21 cellular contexts compared by ENCODE assay signal in the genomic region with DNA sequence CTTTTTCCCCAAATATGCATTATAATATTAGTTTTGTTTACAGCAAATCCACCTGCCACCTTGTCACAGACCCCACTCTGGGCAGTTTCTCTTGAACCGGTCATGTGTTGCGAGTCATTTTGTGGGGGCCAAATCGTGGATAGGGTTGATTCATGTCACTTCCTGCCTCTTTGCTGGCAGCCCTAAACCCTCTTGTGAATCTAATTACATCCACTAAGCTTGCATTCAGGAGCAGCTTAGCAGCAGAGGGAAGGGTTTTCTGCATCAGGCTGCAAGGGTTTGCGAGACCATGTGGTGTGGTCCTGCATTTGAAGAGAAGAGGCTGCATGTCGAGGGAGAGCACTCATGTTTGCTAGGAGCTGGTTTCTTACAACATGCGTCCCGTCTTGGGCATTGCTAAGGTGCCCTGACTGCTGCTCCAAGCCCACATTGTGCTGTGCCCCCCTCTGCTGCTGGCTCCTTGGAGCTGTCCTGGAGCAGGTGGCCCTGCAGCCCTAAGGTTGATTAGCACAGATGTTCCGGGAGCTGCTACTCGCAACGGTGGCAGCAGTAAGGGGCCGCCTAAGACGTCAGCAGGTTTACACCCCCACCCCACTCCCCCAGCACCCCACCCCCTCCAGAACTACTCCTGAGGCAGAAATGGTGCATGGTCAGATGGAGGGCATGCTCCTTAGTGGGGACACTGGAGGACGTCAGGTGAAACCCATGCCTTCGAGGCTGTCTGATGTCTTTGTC.
A peak's percentile ranks its signal among the peaks of the same experiment; 100 is the strongest.
DNase-seq lines count a peak whose midpoint lies in the region; TF ChIP-seq lines count a peak whose summit lies in the region.
"Had no signal": no experiment of that assay in that cellular context is flagged by ENCODE, and none has a peak within 500 bp of the region (broad histone marks: within the 10 kb centered on the region; RNA-seq: fewer than 3 reads in every experiment).

No MANE protein-coding gene starts in this region.

- H3K4me1 ChIP-seq in neuronal stem cell (ENCODE audit: control insufficient read depth in 2 of 2, insufficient read depth in 1 of 2, low read depth in 1 of 2, low read length in 2 of 2) (peaks cover 6 to 12% of the 10 kb centered on the region in 2 donors), testis (no peaks in the 10 kb centered on the region), stomach (peaks cover 0 to 6% (median 0%) of the 10 kb centered on the region in 4 donors)
- H3K4me1 ChIP-seq: ascending aorta, right lobe of liver, transverse colon had no signal

- no peak overlapping the region for H3K23ac ChIP-seq in neuronal stem cell (ENCODE audit: low read depth, low read length, poor library complexity)

- no peak overlapping the region for H2BK5ac ChIP-seq in neuronal stem cell (ENCODE audit: low read length)

- H3K27me3 ChIP-seq in neuronal stem cell (ENCODE audit: control insufficient read depth in 3 of 3, insufficient read depth in 3 of 3, low read depth in 1 of 3, low read length in 3 of 3) (no peaks in the 10 kb centered on the region), testis (no peaks in the 10 kb centered on the region), stomach (peaks cover 0 to 5% (median 0%) of the 10 kb centered on the region in 3 donors)
- H3K27me3 ChIP-seq: ascending aorta, right lobe of liver, transverse colon had no signal

- H3K36me3 ChIP-seq in neuronal stem cell (replicated peaks in 1 of 2; ENCODE audit: control insufficient read depth in 2 of 2, insufficient read depth in 2 of 2, low read length in 2 of 2) (peaks cover 0 to 4% of the 10 kb centered on the region in 2 donors), testis (ENCODE audit: low read depth, missing control alignments) (no peaks in the 10 kb centered on the region), stomach (no peaks in the 10 kb centered on the region)
- H3K36me3 ChIP-seq: ascending aorta; BLaER1 treated with 17β-estradiol and CSF1 and Interleukin-3, amounts not matched to agents 10 nM and 100 nM; right lobe of liver; transverse colon had no signal

- TF ChIP-seq POLR2A in testis (IDR thresholded peaks at IDR 0.05) (no peak), stomach (IDR thresholded peaks at IDR 0.05) (no peak)

- no peak overlapping the region for H3K18ac ChIP-seq in neuronal stem cell (ENCODE audit: low read length)

- H4K8ac ChIP-seq in neuronal stem cell (ENCODE audit: low read depth, low read length), result no peak overlapping the region

- no peak overlapping the region for H3K4ac ChIP-seq in neuronal stem cell (ENCODE audit: low read length)

- H2AK5ac ChIP-seq in neuronal stem cell (ENCODE audit: low read depth, low read length), result no peak overlapping the region

- H2BK15ac ChIP-seq in neuronal stem cell (ENCODE audit: low read length), result no peak overlapping the region

- peaks cover 2 to 4% of the 10 kb centered on the region in 2 donors for H3K9me3 ChIP-seq in neuronal stem cell (replicated peaks in 1 of 2; ENCODE audit: control insufficient read depth in 2 of 2, insufficient read depth in 1 of 2, low read depth in 1 of 2, low read length in 2 of 2)
- no peaks in the 10 kb centered on the region for H3K9me3 ChIP-seq in testis
- H3K9me3 ChIP-seq in stomach, result no peaks in the 10 kb centered on the region
- H3K9me3 ChIP-seq: ascending aorta; BLaER1 treated with 17β-estradiol and CSF1 and Interleukin-3, amounts not matched to agents 10 nM and 100 nM; right lobe of liver; transverse colon had no signal

- peaks cover 3% of the 10 kb centered on the region for H3K79me1 ChIP-seq in neuronal stem cell (ENCODE audit: low read depth, low read length)

- TF ChIP-seq CTCF in testis (IDR thresholded peaks at IDR 0.05), result no peak
- no peak for TF ChIP-seq CTCF in stomach (IDR thresholded peaks at IDR 0.05)

- DNase-seq in NCI-H1417 (lab: John Stamatoyannopoulos, UW) (peak in 2 of 3 experiments; percentile 48 to 79), NCI-H1417 treated with DMSO at 0.1 percent for 48 hours (lab: John Stamatoyannopoulos, UW) (no peak), NCI-H1436 treated with DMSO at 0.1 percent for 48 hours (lab: John Stamatoyannopoulos, UW) (peak; percentile 56), SK-N-DZ (ENCODE audit: low spot score) (peak; percentile 45), neuronal stem cell (ENCODE audit: low spot score) (no peak), dedifferentiated amniotic fluid mesenchymal stem cell (ENCODE audit: extremely low spot score) (no peak), testis (no peak), stomach (no peak)
- DNase-seq: 8988T; activated CD4-positive, alpha-beta T cell treated with anti-CD3 and anti-CD28 coated beads, Interleukin-2, amount 50 U/mL, for 48 hours; activated naive CD4-positive, alpha-beta T cell treated with Interleukin-2 at 50 U/mL for 16 hours; activated T-cell treated with anti-CD3 and anti-CD28 coated beads for 4 hours; left ventricle myocardium superior; MM.1S; NCI-H345; right lobe of liver; stimulated activated naive CD4-positive, alpha-beta T cell treated with Interleukin-2 at 50 U/mL for 16 hours; T-cell; transverse colon had no signal

- H3K4me3 ChIP-seq in neuronal stem cell (ENCODE audit: low read length in 2 of 2) (no peak overlapping the region), testis (no peak overlapping the region), stomach (no peak overlapping the region)
- H3K4me3 ChIP-seq: ascending aorta; BLaER1 treated with 17β-estradiol and CSF1 and Interleukin-3, amounts not matched to agents 10 nM and 100 nM; right lobe of liver; transverse colon had no signal

- H3K9ac ChIP-seq in neuronal stem cell (ENCODE audit: low read depth, low read length, poor library complexity), result no peak overlapping the region
- H3K9ac ChIP-seq: BLaER1 treated with 17β-estradiol and CSF1 and Interleukin-3, amounts not matched to agents 10 nM and 100 nM had no signal

- H3K4me2 ChIP-seq in neuronal stem cell (ENCODE audit: insufficient read depth, low read length, poor library complexity, severe bottlenecking), result no peak overlapping the region

- H2AFZ ChIP-seq in neuronal stem cell (ENCODE audit: low read length), result no peak overlapping the region

- H2BK120ac ChIP-seq in neuronal stem cell (ENCODE audit: low read depth, low read length), result no peak overlapping the region

- peak overlapping the region; percentile 30 for H3K27ac ChIP-seq in neuronal stem cell (replicated peaks; ENCODE audit: low read length)
- H3K27ac ChIP-seq in testis, result no peak overlapping the region
- H3K27ac ChIP-seq in stomach, result no peak overlapping the region
- H3K27ac ChIP-seq: ascending aorta; BLaER1 treated with 17β-estradiol and CSF1 and Interleukin-3, amounts not matched to agents 10 nM and 100 nM; right lobe of liver; transverse colon had no signal

- intact Hi-C loops in testis (cut with DNase I; ENCODE audit: low total_unique reads) (no loop called here), stomach (cut with DNase I; ENCODE audit: low total_unique reads) (no loop called here)

- no peak overlapping the region for H4K91ac ChIP-seq in neuronal stem cell (ENCODE audit: low read depth, low read length, poor library complexity)

- WGBS in neuronal stem cell (ENCODE audit: extremely low coverage in 2 of 2, insufficient read length in 2 of 2, insufficient replicate concordance in 1 of 2), 2 donors, result no CpG with 5 or more reads among the region's 14 CpGs
- WGBS in testis, 2 donors, result 67% methylated on average over 3 to 14 of the region's 14 CpGs
- WGBS in stomach, 5 donors, result 63 to 82% (median 76%) methylated on average over 6 to 14 of the region's 14 CpGs

- no peak overlapping the region for H3K14ac ChIP-seq in neuronal stem cell (ENCODE audit: low read length)

- no peak overlapping the region for H2BK12ac ChIP-seq in neuronal stem cell (ENCODE audit: low read length)

- no peak for TF ChIP-seq EP300 in stomach (IDR thresholded peaks at IDR 0.05)

Comparison
In these comparisons a context has a peak if more than half of its experiments do, and no peak if none do; other contexts are left out.
1. DNase-seq: peak in NCI-H1417 (2 of 3), NCI-H1436 treated with DMSO at 0.1 percent for 48 hours (single experiment) and SK-N-DZ (single experiment); none in NCI-H1417 treated with DMSO at 0.1 percent for 48 hours (single experiment), neuronal stem cell (single experiment), dedifferentiated amniotic fluid mesenchymal stem cell (single experiment), testis (single experiment) and stomach (single experiment).